Comparison of ENCODE assay signal across 23 cellular contexts in genomic region chr14:104472073-104472472, GRCh38.
"Had no signal": no experiment of that assay in that cellular context is flagged by ENCODE, and none has a peak within 500 bp of the region (broad histone marks: within the 10 kb centered on the region; RNA-seq: fewer than 3 reads in every experiment).

No MANE protein-coding gene starts in this region.

- H2AFZ ChIP-seq: hepatocyte had no signal

- H3K4me3 ChIP-seq: coronary artery, heart left ventricle, hepatocyte, left lung, ovary, psoas muscle, skin epidermis, suprapubic skin, transverse colon had no signal

- H3K9me3 ChIP-seq: heart left ventricle, left lung, ovary, psoas muscle, suprapubic skin, transverse colon had no signal

- H3K36me3 ChIP-seq: heart left ventricle, left lung, ovary, suprapubic skin, transverse colon had no signal

- H3K4me2 ChIP-seq: hepatocyte had no signal

- H3K27ac ChIP-seq: coronary artery, heart left ventricle, hepatocyte, left lung, ovary, psoas muscle, skin epidermis, suprapubic skin, transverse colon had no signal

- H3K4me3 Mint-ChIP-seq: nephron progenitor cell; stimulated activated naive B cell treated with anti-CD40 and anti-IgM and Interleukin-4, amounts not matched to agents 10 μg/mL and 1 μg/mL and 100 μg/mL, for 72 hours; stimulated activated naive CD8-positive, alpha-beta T cell treated with anti-CD3 and anti-CD28 coated beads, Interleukin-15, Interleukin-2, amounts not matched to agents 100 ng/mL and 50 ng/mL, for 24 hours had no signal

- H3K4me1 ChIP-seq: heart left ventricle, left lung, psoas muscle, suprapubic skin, transverse colon had no signal

- H3K27me3 ChIP-seq: hepatocyte, ovary had no signal

- H3K27ac Mint-ChIP-seq: nephron progenitor cell; stimulated activated naive B cell treated with anti-CD40 and anti-IgM and Interleukin-4, amounts not matched to agents 10 μg/mL and 1 μg/mL and 100 μg/mL, for 72 hours; stimulated activated naive CD8-positive, alpha-beta T cell treated with anti-CD3 and anti-CD28 coated beads, Interleukin-15, Interleukin-2, amounts not matched to agents 100 ng/mL and 50 ng/mL, for 24 hours had no signal

- H3K9me3 Mint-ChIP-seq: naive thymus-derived CD8-positive, alpha-beta T cell; stimulated activated naive CD8-positive, alpha-beta T cell treated with anti-CD3 and anti-CD28 coated beads, Interleukin-15, Interleukin-2, amounts not matched to agents 100 ng/mL and 50 ng/mL, for 24 hours had no signal

- DNase-seq: dermis blood vessel endothelial cell; effector memory CD4-positive, alpha-beta T cell; erythroblast; heart left ventricle; left cardiac atrium; left lung; mesendoderm; midbrain; naive thymus-derived CD8-positive, alpha-beta T cell; nephron progenitor cell; occipital lobe; ovary; psoas muscle; right cardiac atrium; stimulated activated CD4-positive, alpha-beta T cell treated with anti-CD3 and anti-CD28 coated beads, Interleukin-15, amount 100 ng/mL, for 24 hours; stimulated activated CD4-positive, alpha-beta T cell treated with anti-CD3 and anti-CD28 coated beads, Interleukin-2, amount 100 ng/mL, for 48 hours; stimulated activated naive B cell treated with anti-CD40 and anti-IgM and Interleukin-4, amounts not matched to agents 10 μg/mL and 1 μg/mL and 100 μg/mL, for 72 hours; transverse colon had no signal

- H3K36me3 Mint-ChIP-seq: naive thymus-derived CD8-positive, alpha-beta T cell; stimulated activated naive B cell treated with anti-CD40 and anti-IgM and Interleukin-4, amounts not matched to agents 10 μg/mL and 1 μg/mL and 100 μg/mL, for 72 hours had no signal

- ATAC-seq: heart left ventricle; left cardiac atrium; left lung; naive thymus-derived CD8-positive, alpha-beta T cell; psoas muscle; right cardiac atrium; stimulated activated naive B cell treated with anti-CD40 and anti-IgM and Interleukin-4, amounts not matched to agents 10 μg/mL and 1 μg/mL and 100 μg/mL, for 72 hours had no signal
